9 cellular contexts compared by ENCODE assay signal in the genomic region with DNA sequence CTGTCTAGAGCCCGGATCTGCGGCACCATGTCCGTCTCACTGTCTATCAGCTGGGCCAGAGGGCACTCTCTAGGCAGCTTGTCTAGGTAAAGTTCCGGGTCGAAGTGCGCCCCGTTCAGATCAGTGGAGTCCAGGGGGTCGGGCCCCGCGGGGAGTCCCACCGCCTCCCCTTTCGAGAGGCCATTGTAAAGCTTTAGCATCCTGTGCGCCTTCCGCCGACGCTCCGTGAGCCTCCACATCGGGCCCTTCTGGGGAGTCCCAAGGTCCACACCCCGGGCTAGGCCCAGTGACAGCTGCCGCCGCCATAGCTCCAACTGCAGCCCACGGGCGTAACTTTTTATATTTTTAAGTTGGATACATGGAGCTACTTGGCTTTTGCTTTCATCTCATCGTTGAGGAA. TPM values are rescaled to one million over a fixed set of nuclear protein-coding genes. Genes with fewer than 3 reads are reported as not detected.
"Had no signal": no experiment of that assay in that cellular context is flagged by ENCODE, and none has a peak within 500 bp of the region (broad histone marks: within the 10 kb centered on the region; RNA-seq: fewer than 3 reads in every experiment).

No MANE protein-coding gene starts in this region.

RNA-seq across cellular contexts. Expression of a gene that starts 50.5 kb away (rescaled TPM):
- total RNA-seq: OCI-LY7, PC-3, PC-9, Peyer's patch, RPMI7951, SJCRH30, SJSA1, SK-MEL-5 had no signal

RNA-seq across cellular contexts. Expression of a gene that starts 53.6 kb away (rescaled TPM):
- total RNA-seq: OCI-LY7, PC-3, PC-9, Peyer's patch, RPMI7951, SJCRH30, SJSA1, SK-MEL-5 had no signal
- polyA plus RNA-seq: SK-N-SH had no signal
